In genomic region chr12:108327621-108328371, GRCh38 we compare ENCODE assay signal across 1 cellular context.
TF ChIP-seq lines count a peak whose summit lies in the region.

No MANE protein-coding gene starts in this region.

TF ChIP-seq in endothelial cell of umbilical vein, 7 proteins besides CTCF, POLR2A, EP300 and RAD21 (continued from another document):
- no peak for TF ChIP-seq EZH2 (IDR thresholded peaks at IDR 0.05; ENCODE audit: borderline replicate concordance, low read depth, low read length, severe bottlenecking)
- no peak for TF ChIP-seq GATA2 (IDR thresholded peaks at IDR 0.05; ENCODE audit: insufficient read depth, insufficient read length, low read depth, low read length)
- TF ChIP-seq POLR2AphosphoS5 (IDR thresholded peaks at IDR 0.05; ENCODE audit: insufficient read depth, low read depth, low read length): no peak
